Comparison of ENCODE assay signal across 9 cellular contexts in the genomic region with DNA sequence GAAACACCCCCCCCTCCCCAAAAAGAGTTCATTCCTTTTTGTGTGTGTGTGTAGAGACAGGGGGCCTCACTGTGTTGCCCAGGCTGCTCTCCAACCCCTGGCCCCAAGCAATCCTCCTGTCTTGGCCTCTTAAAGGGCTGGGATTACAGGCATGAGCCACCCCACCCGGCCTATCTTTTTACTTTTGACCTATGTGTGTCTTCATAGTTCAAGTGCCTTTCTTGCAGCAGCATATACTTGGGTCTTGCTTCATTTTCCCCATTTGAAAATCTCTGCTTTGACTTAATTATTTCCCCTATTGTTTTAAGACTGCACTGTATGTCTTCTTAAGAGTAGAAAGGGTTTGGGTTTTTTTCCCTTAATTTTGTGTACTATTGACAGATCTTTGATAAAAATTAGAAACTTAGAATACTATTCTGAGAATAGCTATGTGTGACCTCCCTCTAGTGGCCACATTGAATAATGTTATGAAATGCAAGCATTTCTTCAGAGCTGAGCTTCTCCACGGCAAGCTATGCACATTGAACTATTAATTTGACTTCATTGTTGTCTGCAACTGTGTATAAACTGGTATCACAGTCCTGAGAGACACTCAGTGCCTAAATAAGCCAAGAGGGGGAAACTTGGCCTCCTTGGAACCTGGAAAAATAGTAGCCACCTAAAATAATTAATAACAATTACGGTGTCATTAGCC. TPM values are rescaled to one million over a fixed set of nuclear protein-coding genes. Genes with fewer than 3 reads are reported as not detected.
A peak's percentile ranks its signal among the peaks of the same experiment; 100 is the strongest.
DNase-seq lines count a peak whose midpoint lies in the region; ATAC-seq, FAIRE-seq and TF ChIP-seq lines count a peak whose summit lies in the region.
"Had no signal": no experiment of that assay in that cellular context is flagged by ENCODE, and none has a peak within 500 bp of the region (broad histone marks: within the 10 kb centered on the region; RNA-seq: fewer than 3 reads in every experiment).

No MANE protein-coding gene starts in this region.

- H3K9me3 ChIP-seq in upper lobe of right lung = no peaks in the 10 kb centered on the region
- H3K9me3 ChIP-seq: HAP-1 had no signal

- intact Hi-C loops in upper lobe of right lung (cut with DNase I) = loop anchor here (5.0 kb wide), 1 partner anchor 92 kb away; no protein-coding TSS in a partner anchor

- peak; percentile 90 for FAIRE-seq in A204.1 (lab: Jason Lieb, UNC)

- H3K36me3 ChIP-seq in upper lobe of right lung = no peaks in the 10 kb centered on the region
- H3K36me3 ChIP-seq: HAP-1 had no signal

- no peaks in the 10 kb centered on the region for H3K4me1 ChIP-seq in upper lobe of right lung
- H3K4me1 ChIP-seq: HAP-1 had no signal

- no peak overlapping the region for H3K27ac ChIP-seq in upper lobe of right lung

- peak; percentile 76 for DNase-seq in GM10266 (ENCODE audit: extremely low spot score)
- DNase-seq in NCI-H82 treated with DMSO at 0.1 percent for 48 hours (lab: John Stamatoyannopoulos, UW; ENCODE audit: unreplicated experiment) = peak; percentile 47
- peak; percentile 72 for DNase-seq in cardiac fibroblast (ENCODE audit: low read depth in 2 of 2)
- DNase-seq in left kidney (ENCODE audit: low read depth, low spot score) = peak; percentile 71
- DNase-seq in upper lobe of right lung = no peak
- no peak for DNase-seq in activated gamma-delta T cell (lab: John Stamatoyannopoulos, UW)

- no peaks in the 10 kb centered on the region for H3K27me3 ChIP-seq in upper lobe of right lung

- H3K4me3 ChIP-seq in cardiac fibroblast (replicated peaks in 1 of 2; ENCODE audit: low read depth in 2 of 2, low read length in 2 of 2) (no peak overlapping the region), upper lobe of right lung (no peak overlapping the region)
- H3K4me3 ChIP-seq: HAP-1 had no signal

- peak; percentile 67 for ATAC-seq in HG02973 (IDR thresholded peaks at IDR 0.05; ENCODE audit: unreplicated experiment)
- peak; percentile 87 for ATAC-seq in upper lobe of right lung

- peak; percentile 66 for TF ChIP-seq CTCF in GM10266 (IDR thresholded peaks at IDR 0.05; ENCODE audit: control insufficient read depth, insufficient read depth, low read depth, missing control alignments)
- peak; percentile 42 for TF ChIP-seq CTCF in cardiac fibroblast (IDR thresholded peaks at IDR 0.05; ENCODE audit: low read depth, low read length)
- peak; percentile 84 for TF ChIP-seq CTCF in upper lobe of right lung (IDR thresholded peaks at IDR 0.05)

RNA-seq across cellular contexts. Expression of gene SLC25A4, which starts 8.7 kb away (rescaled TPM):
- total RNA-seq in upper lobe of right lung = 40.3 TPM

Comparison
In these comparisons a context has a peak if more than half of its experiments do, and no peak if none do; other contexts are left out.
1. DNase-seq: peak in GM10266 (single experiment), NCI-H82 treated with DMSO at 0.1 percent for 48 hours (single experiment), cardiac fibroblast (2 of 2) and left kidney (single experiment); none in upper lobe of right lung (single experiment) and activated gamma-delta T cell (single experiment).
2. Peak in every context shown above with its lines, with median percentiles within 50 percentile points of each other: CTCF ChIP-seq.